In genomic region chr16:4612977-4613635, GRCh38 we compare ENCODE assay signal across 8 cellular contexts. TPM values are rescaled to one million over a fixed set of nuclear protein-coding genes. Genes with fewer than 3 reads are reported as not detected.
A peak's percentile ranks its signal among the peaks of the same experiment; 100 is the strongest.
DNase-seq lines count a peak whose midpoint lies in the region; ATAC-seq and TF ChIP-seq lines count a peak whose summit lies in the region.

No MANE protein-coding gene starts in this region.

- no peak for ATAC-seq in CD4-positive, alpha-beta T cell (ENCODE audit: poor library complexity)
- ATAC-seq in left colon: no peak
- no peak for ATAC-seq in HG03378 (IDR thresholded peaks at IDR 0.05; ENCODE audit: unreplicated experiment)

- peak overlapping the region; percentile 96 for H3K9ac ChIP-seq in endocrine pancreas (ENCODE audit: control insufficient read depth, insufficient read depth, low read length)

- no peak for DNase-seq in CD4-positive, alpha-beta T cell
- DNase-seq in MV-4-11 (lab: John Stamatoyannopoulos, UW): peak; percentile 53
- DNase-seq in T1000 (lab: John Stamatoyannopoulos, UW): no peak
- DNase-seq in Kasumi-1 (lab: John Stamatoyannopoulos, UW): no peak
- DNase-seq in left colon: no peak

- TF ChIP-seq CTCF in CD4-positive, alpha-beta T cell (IDR thresholded peaks at IDR 0.05): no peak

- H3K4me3 ChIP-seq in endocrine pancreas (ENCODE audit: control insufficient read depth, insufficient read depth, low read length): peak overlapping the region; percentile 55
- peak overlapping the region; percentile 92 for H3K4me3 ChIP-seq in neuron (ENCODE audit: low read length)

- no peaks in the 10 kb centered on the region for H3K9me3 ChIP-seq in CD4-positive, alpha-beta T cell (ENCODE audit: control insufficient read depth, low read length)
- no peaks in the 10 kb centered on the region for H3K9me3 ChIP-seq in endocrine pancreas (ENCODE audit: control insufficient read depth, low read length)
- H3K9me3 ChIP-seq in neuron (ENCODE audit: low read length): no peaks in the 10 kb centered on the region

- POLR2A ChIA-PET in CD4-positive, alpha-beta T cell (lab: Charles Lee): interaction anchor here (4.9 kb wide), 1 partner anchor 12 kb away, joined by 54 read pairs; the partner anchor contains the start of gene MGRN1

- no peak overlapping the region for H3K27ac ChIP-seq in CD4-positive, alpha-beta T cell (ENCODE audit: low read depth, low read length)

- peaks cover 26% of the 10 kb centered on the region for H3K4me1 Mint-ChIP-seq in CD4-positive, alpha-beta T cell (ENCODE audit: low read depth)

- no peaks in the 10 kb centered on the region for H3K27me3 ChIP-seq in CD4-positive, alpha-beta T cell (ENCODE audit: control insufficient read depth, insufficient read depth, low read length)
- H3K27me3 ChIP-seq in endocrine pancreas (ENCODE audit: control insufficient read depth, insufficient read depth, low read length) (no peaks in the 10 kb centered on the region), neuron (ENCODE audit: insufficient read depth, low read length) (no peaks in the 10 kb centered on the region)

- H3K4me1 ChIP-seq in endocrine pancreas (ENCODE audit: control insufficient read depth, insufficient read depth, low read length) (no peaks in the 10 kb centered on the region), neuron (ENCODE audit: insufficient read depth, low read length) (peaks cover 18% of the 10 kb centered on the region)

- intact Hi-C loops in CD4-positive, alpha-beta T cell (cut with DNase I, micrococcal nuclease): loop anchor here (5.0 to 10.0 kb wide), 5 partner anchors 192 to 1478 kb away; partner anchors contain the start of genes CORO7 (in 1 of the 2), PAM16 (in 1 of the 2), ROGDI (in 1 of the 2) and ZNF213 (in 1 of the 2)
- intact Hi-C loops in left colon (cut with DNase I, micrococcal nuclease): no loop called here

- no peak overlapping the region for H2AFZ ChIP-seq in neuron (ENCODE audit: low read depth, low read length)

- peaks cover 16% of the 10 kb centered on the region for H3K36me3 Mint-ChIP-seq in CD4-positive, alpha-beta T cell (ENCODE audit: low read depth)

- CTCF ChIA-PET in CD4-positive, alpha-beta T cell (lab: Charles Lee): no interaction called here

- peak overlapping the region; percentile 91 for H3K4me3 Mint-ChIP-seq in CD4-positive, alpha-beta T cell

- H3K36me3 ChIP-seq in endocrine pancreas (ENCODE audit: control insufficient read depth, insufficient read depth, low read length): no peaks in the 10 kb centered on the region
- peaks cover 6% of the 10 kb centered on the region for H3K36me3 ChIP-seq in neuron (ENCODE audit: insufficient read depth, low read length)

- peak overlapping the region; percentile 17 for H3K27ac Mint-ChIP-seq in CD4-positive, alpha-beta T cell

- no peaks in the 10 kb centered on the region for H3K27me3 Mint-ChIP-seq in CD4-positive, alpha-beta T cell

- no peaks in the 10 kb centered on the region for H3K9me3 Mint-ChIP-seq in CD4-positive, alpha-beta T cell

RNA-seq across cellular contexts. Expression of gene UBALD1, which starts 1.6 kb away (rescaled TPM):
- total RNA-seq in CD4-positive, alpha-beta T cell: 10 to 100 TPM; 17.5 to 19.3 TPM
- total RNA-seq in left colon: 10 to 100 TPM; 17.1 to 19.6 TPM

RNA-seq across cellular contexts. Expression of gene MGRN1, which starts 11.5 kb away (rescaled TPM):
- 10 to 100 TPM; 45.9 to 48.6 TPM for total RNA-seq in CD4-positive, alpha-beta T cell
- 10 to 100 TPM; 71.9 to 84.6 TPM for total RNA-seq in left colon

RNA-seq across cellular contexts. Expression of gene C16orf96, which starts 57.0 kb away (rescaled TPM):
- under 1 TPM; 0.27 to 0.42 TPM for total RNA-seq in CD4-positive, alpha-beta T cell
- total RNA-seq in left colon: under 1 TPM in 1 of 2 donors, not detected in 1; 0.11 TPM

Comparison
In these comparisons a context has a peak if more than half of its experiments do, and no peak if none do; other contexts are left out.
1. intact Hi-C loops: an anchor here in CD4-positive, alpha-beta T cell (5.0 to 10.0 kb wide); none called in left colon.